8 cellular contexts compared by ENCODE assay signal in genomic region chr10:71270301-71270777, GRCh38. TPM values are rescaled to one million over a fixed set of nuclear protein-coding genes. Genes with fewer than 3 reads are reported as not detected.
A peak's percentile ranks its signal among the peaks of the same experiment; 100 is the strongest.
DNase-seq lines count a peak whose midpoint lies in the region; ATAC-seq and TF ChIP-seq lines count a peak whose summit lies in the region.

No MANE protein-coding gene starts in this region.

- no peaks in the 10 kb centered on the region for H3K27me3 Mint-ChIP-seq in CD4-positive, CD25-positive, alpha-beta regulatory T cell
- peaks cover 22% of the 10 kb centered on the region for H3K27me3 Mint-ChIP-seq in GM23338 (ENCODE audit: insufficient read depth, low read depth, poor library complexity)
- no peaks in the 10 kb centered on the region for H3K27me3 Mint-ChIP-seq in activated naive CD4-positive, alpha-beta T cell treated with anti-CD3 and anti-CD28 coated beads, Interleukin-2, amount 50 U/mL, for 24 hours

- no peaks in the 10 kb centered on the region for H3K9me3 ChIP-seq in CD4-positive, CD25-positive, alpha-beta regulatory T cell (ENCODE audit: control insufficient read depth in 2 of 2, low read length in 2 of 2)

- no peak overlapping the region for H2AFZ ChIP-seq in GM23338

- no peaks in the 10 kb centered on the region for H3K4me1 ChIP-seq in CD4-positive, CD25-positive, alpha-beta regulatory T cell (ENCODE audit: control insufficient read depth, insufficient read depth, low read length, poor library complexity, severe bottlenecking)
- H3K4me1 ChIP-seq in GM23338 (ENCODE audit: insufficient read depth), result peaks cover 44% of the 10 kb centered on the region

- intact Hi-C loops in left cardiac atrium (cut with DNase I), result loop anchor here in 1 of 2 donors (5.0 kb wide), 1 partner anchor 58 kb away; the partner anchor contains the start of gene UNC5B

- H3K9me2 ChIP-seq in GM23338 (ENCODE audit: insufficient read depth), result no peaks in the 10 kb centered on the region

- peak overlapping the region; percentile 64; the same call in 1 of the 2 replicates for H3K4me2 ChIP-seq in GM23338

- no peak overlapping the region for H3K27ac Mint-ChIP-seq in CD4-positive, CD25-positive, alpha-beta regulatory T cell
- H3K27ac Mint-ChIP-seq in GM23338, result peak overlapping the region; percentile 93
- peak overlapping the region; percentile 76 for H3K27ac Mint-ChIP-seq in activated naive CD4-positive, alpha-beta T cell treated with anti-CD3 and anti-CD28 coated beads, Interleukin-2, amount 50 U/mL, for 24 hours

- no peaks in the 10 kb centered on the region for H3K9me3 Mint-ChIP-seq in CD4-positive, CD25-positive, alpha-beta regulatory T cell
- no peaks in the 10 kb centered on the region; the same call in 2 of the 3 replicates for H3K9me3 Mint-ChIP-seq in GM23338
- H3K9me3 Mint-ChIP-seq in activated naive CD4-positive, alpha-beta T cell treated with anti-CD3 and anti-CD28 coated beads, Interleukin-2, amount 50 U/mL, for 24 hours, result no peaks in the 10 kb centered on the region

- peaks cover 36% of the 10 kb centered on the region for H3K79me2 ChIP-seq in GM23338 (replicated peaks; ENCODE audit: insufficient read depth)

- H3K27ac ChIP-seq in CD4-positive, CD25-positive, alpha-beta regulatory T cell (ENCODE audit: insufficient read depth, low read length, poor library complexity, severe bottlenecking), result no peak overlapping the region
- H3K27ac ChIP-seq in GM23338 (ENCODE audit: low read depth), result peak overlapping the region; percentile 96

- peak; percentile 64 to 77 for TF ChIP-seq CTCF in GM23338 (conservative IDR thresholded peaks at IDR 0.05; ENCODE audit: low read depth in 2 of 2)

- H3K36me3 Mint-ChIP-seq in CD4-positive, CD25-positive, alpha-beta regulatory T cell, result no peaks in the 10 kb centered on the region
- H3K36me3 Mint-ChIP-seq in GM23338 (ENCODE audit: low read depth), result no peaks in the 10 kb centered on the region; the same call in 2 of the 3 replicates
- no peaks in the 10 kb centered on the region for H3K36me3 Mint-ChIP-seq in activated naive CD4-positive, alpha-beta T cell treated with anti-CD3 and anti-CD28 coated beads, Interleukin-2, amount 50 U/mL, for 24 hours

- no peaks in the 10 kb centered on the region for H3K27me3 ChIP-seq in CD4-positive, CD25-positive, alpha-beta regulatory T cell (ENCODE audit: control insufficient read depth, insufficient read depth, low read length)
- no peaks in the 10 kb centered on the region for H3K27me3 ChIP-seq in GM23338 (ENCODE audit: insufficient read depth)

- no peaks in the 10 kb centered on the region for H3K4me1 Mint-ChIP-seq in CD4-positive, CD25-positive, alpha-beta regulatory T cell
- peaks cover 77% of the 10 kb centered on the region for H3K4me1 Mint-ChIP-seq in GM23338
- no peaks in the 10 kb centered on the region for H3K4me1 Mint-ChIP-seq in activated naive CD4-positive, alpha-beta T cell treated with anti-CD3 and anti-CD28 coated beads, Interleukin-2, amount 50 U/mL, for 24 hours

- H3K4me3 Mint-ChIP-seq in CD4-positive, CD25-positive, alpha-beta regulatory T cell, result no peak overlapping the region
- H3K4me3 Mint-ChIP-seq in GM23338, result peak overlapping the region; percentile 62
- H3K4me3 Mint-ChIP-seq in activated naive CD4-positive, alpha-beta T cell treated with anti-CD3 and anti-CD28 coated beads, Interleukin-2, amount 50 U/mL, for 24 hours, result no peak overlapping the region

- no peaks in the 10 kb centered on the region for H4K20me1 ChIP-seq in GM23338 (replicated peaks; ENCODE audit: insufficient read depth)

- no peak overlapping the region for H3K4me3 ChIP-seq in CD4-positive, CD25-positive, alpha-beta regulatory T cell (ENCODE audit: low read depth, low read length)
- H3K4me3 ChIP-seq in GM23338, result peak overlapping the region; percentile 34; the same call in 1 of the 2 replicates

- peaks cover 7% of the 10 kb centered on the region for H3F3A ChIP-seq in GM23338 (replicated peaks; ENCODE audit: low read depth)

- ATAC-seq in CD4-positive, CD25-positive, alpha-beta regulatory T cell (ENCODE audit: low read depth in 2 of 2), result no peak
- peak; percentile 64 for ATAC-seq in GM23338
- ATAC-seq in left cardiac atrium, result peak; percentile 25 to 38
- ATAC-seq in HG02642 (IDR thresholded peaks at IDR 0.05; ENCODE audit: poor library complexity, unreplicated experiment), result no peak
- ATAC-seq in HG03378 (IDR thresholded peaks at IDR 0.05; ENCODE audit: unreplicated experiment), result no peak

- peak in 2 of 3 donors; percentile 8 to 50 for DNase-seq in CD4-positive, CD25-positive, alpha-beta regulatory T cell
- peak; percentile 94 for DNase-seq in GM23338 (ENCODE audit: low spot score)
- peak; percentile 39 for DNase-seq in NCI-H510A (lab: John Stamatoyannopoulos, UW)
- peak; percentile 54 for DNase-seq in left cardiac atrium
- peak; percentile 62 for DNase-seq in retina

- no peaks in the 10 kb centered on the region for H3K36me3 ChIP-seq in CD4-positive, CD25-positive, alpha-beta regulatory T cell (ENCODE audit: control insufficient read depth, insufficient read depth, low read length)
- no peaks in the 10 kb centered on the region for H3K36me3 ChIP-seq in GM23338 (ENCODE audit: insufficient read depth)

TF ChIP-seq in GM23338, 12 proteins besides CTCF, POLR2A, EP300 and RAD21 (continues in another document):
- TF ChIP-seq ZNF462 (CRISPR knock-in tag; IDR thresholded peaks at IDR 0.05), result no peak
- TF ChIP-seq ZNF331 (CRISPR knock-in tag; IDR thresholded peaks at IDR 0.05; ENCODE audit: low read depth), result no peak
- no peak for TF ChIP-seq EZH2phosphoT487 (IDR thresholded peaks at IDR 0.05; ENCODE audit: unreplicated experiment)
- no peak for TF ChIP-seq STAT1 (IDR thresholded peaks at IDR 0.05; ENCODE audit: unreplicated experiment)

RNA-seq across cellular contexts. Expression of gene SLC29A3, which starts 48.7 kb away (rescaled TPM):
- total RNA-seq in CD4-positive, CD25-positive, alpha-beta regulatory T cell, result 4.8 TPM
- polyA plus RNA-seq in CD4-positive, CD25-positive, alpha-beta regulatory T cell, result 10 to 100 TPM in 3 of 4 donors, 1 to 10 TPM in 1; 9.4 to 16.2 (median 12.4) TPM
- 8.3 and 10.3 TPM in 2 replicates for total RNA-seq in GM23338 (2014; rRNA removed; shearing (Covaris generic))
- 11.3 and 12.3 TPM in 2 replicates for polyA plus RNA-seq in GM23338 (2016; fragmentation: Nextera tagmentation; extraction: Ambion mirVana)
- 1 to 10 TPM; 2.5 to 3.6 TPM for total RNA-seq in left cardiac atrium

RNA-seq across cellular contexts. Expression of gene UNC5B, which starts 58.0 kb away (rescaled TPM):
- 0.07 TPM for total RNA-seq in CD4-positive, CD25-positive, alpha-beta regulatory T cell
- polyA plus RNA-seq in CD4-positive, CD25-positive, alpha-beta regulatory T cell, result not detected
- total RNA-seq in GM23338 (2014; rRNA removed; shearing (Covaris generic)), result 25.2 and 31.2 TPM in 2 replicates
- polyA plus RNA-seq in GM23338 (2016; fragmentation: Nextera tagmentation; extraction: Ambion mirVana), result 8.0 and 8.7 TPM in 2 replicates
- total RNA-seq in left cardiac atrium, result 10 to 100 TPM; 12.4 to 17.7 TPM

Comparison
In these comparisons a context has a peak if more than half of its experiments do, and no peak if none do; other contexts are left out.
1. ATAC-seq: peak in GM23338 (single experiment) and left cardiac atrium (2 of 2); none in CD4-positive, CD25-positive, alpha-beta regulatory T cell (0 of 2), HG02642 (single experiment) and HG03378 (single experiment).
2. DNase-seq: peak in every context shown above with its lines; median percentile 94 in GM23338; 62 in retina; 54 in left cardiac atrium; 39 in NCI-H510A; 29 in CD4-positive, CD25-positive, alpha-beta regulatory T cell.
3. H3K27ac Mint-ChIP-seq: peak in GM23338 (single experiment) and activated naive CD4-positive, alpha-beta T cell treated with anti-CD3 and anti-CD28 coated beads, Interleukin-2, amount 50 U/mL, for 24 hours (single experiment); none in CD4-positive, CD25-positive, alpha-beta regulatory T cell (0 of 3).
4. RNA of gene UNC5B, which starts 58.0 kb away (total RNA-seq): 25.2 to 31.2 TPM in GM23338 and 12.4 to 17.7 TPM in left cardiac atrium; 0.07 TPM in CD4-positive, CD25-positive, alpha-beta regulatory T cell (single experiment); every median in the first group is over 10 times any median in the second.